In genomic region chr12:54958048-54958658, GRCh38 we compare ENCODE assay signal across 8 cellular contexts. TPM values are rescaled to one million over a fixed set of nuclear protein-coding genes. Genes with fewer than 3 reads are reported as not detected.
DNase-seq lines count a peak whose midpoint lies in the region; ATAC-seq, FAIRE-seq and TF ChIP-seq lines count a peak whose summit lies in the region.

No MANE protein-coding gene starts in this region.

- H3K9me2 ChIP-seq in Karpas-422 (replicated peaks; ENCODE audit: insufficient read depth, low read length): no peaks in the 10 kb centered on the region

- TF ChIP-seq CTCF in 22Rv1 (IDR thresholded peaks at IDR 0.05) (peak; percentile 80), adrenal gland (IDR thresholded peaks at IDR 0.05) (peak; percentile 47 to 81 (median 74)), heart right ventricle (IDR thresholded peaks at IDR 0.05) (peak; percentile 18 to 81 (median 70))

- H3K27me3 ChIP-seq in Karpas-422 (ENCODE audit: low read length) (no peaks in the 10 kb centered on the region), adrenal gland (peaks cover 6% of the 10 kb centered on the region), heart right ventricle (peaks cover 0 to 46% (median 9%) of the 10 kb centered on the region in 7 donors)

- TF ChIP-seq POLR2A in adrenal gland (IDR thresholded peaks at IDR 0.05): no peak

- intact Hi-C loops in adrenal gland (cut with DNase I): loop anchor here (5.0 to 10.0 kb wide), 4 partner anchors 103 to 361 kb away; partner anchors contain the start of gene MUCL1 (in 2 of the 2)
- intact Hi-C loops in heart right ventricle (cut with DNase I): loop anchor here in 9 of 10 donors (1.0 to 10.0 kb wide), 12 partner anchors 103 to 373 kb away; partner anchors contain the start of genes MUCL1 (in 3 of the 9) and PPP1R1A (in 1 of the 9)

- H3K4me2 ChIP-seq in Karpas-422 (ENCODE audit: low read depth, low read length, poor library complexity, severe bottlenecking): no peak overlapping the region

- 80 to 98% (median 94%) methylated on average over 3 of the region's 3 CpGs for WGBS in adrenal gland, 4 donors
- 93 to 99% methylated on average over 3 of the region's 3 CpGs for whole genome bisulfite sequencing in heart right ventricle, 2 donors

- no peak overlapping the region for H3K27ac ChIP-seq in 22Rv1
- no peak overlapping the region for H3K27ac ChIP-seq in Karpas-422 (ENCODE audit: low read length)
- no peak overlapping the region for H3K27ac ChIP-seq in adrenal gland
- H3K27ac ChIP-seq in heart right ventricle: no peak overlapping the region

- ATAC-seq in heart right ventricle (peak in 4 of 8 donors; percentile 42 to 61 (median 50)), HG02938 (IDR thresholded peaks at IDR 0.05; ENCODE audit: unreplicated experiment) (no peak)

- H3K4me1 ChIP-seq in Karpas-422 (ENCODE audit: low read length) (peaks cover 46% of the 10 kb centered on the region), adrenal gland (replicated peaks in 1 of 2) (no peaks in the 10 kb centered on the region), heart right ventricle (peaks cover 0 to 31% (median 0%) of the 10 kb centered on the region in 9 donors)

- H2AFZ ChIP-seq in Karpas-422 (ENCODE audit: low read length): no peak overlapping the region

- no peak overlapping the region for H3K4me3 ChIP-seq in Karpas-422 (ENCODE audit: low read length)
- no peak overlapping the region for H3K4me3 ChIP-seq in adrenal gland
- no peak overlapping the region for H3K4me3 ChIP-seq in heart right ventricle

- FAIRE-seq in RCC 7860 (lab: Jason Lieb, UNC): peak; percentile 38

- no peaks in the 10 kb centered on the region; the same call in none of the 2 replicates for H3K79me2 ChIP-seq in Karpas-422 (ENCODE audit: low read length)

- H3K9me3 ChIP-seq in Karpas-422 (ENCODE audit: low read length) (no peaks in the 10 kb centered on the region), adrenal gland (replicated peaks in 1 of 3) (no peaks in the 10 kb centered on the region), heart right ventricle (no peaks in the 10 kb centered on the region)

- DNase-seq in GDM1 (lab: John Stamatoyannopoulos, UW): peak; percentile 16
- DNase-seq in Karpas-422: peak; percentile 73
- peak; percentile 31 for DNase-seq in RCC 7860 (ENCODE audit: low spot score)
- peak; percentile 26 to 61 (median 54) for DNase-seq in adrenal gland
- peak in 1 of 2 donors; percentile 51 for DNase-seq in heart right ventricle
- peak; percentile 58 for DNase-seq in retina

- no peaks in the 10 kb centered on the region for H4K20me1 ChIP-seq in Karpas-422 (ENCODE audit: insufficient read depth, low read depth, low read length)

- H3K36me3 ChIP-seq in Karpas-422 (ENCODE audit: insufficient read depth, low read length): peaks cover 80% of the 10 kb centered on the region
- H3K36me3 ChIP-seq in adrenal gland (replicated peaks in 1 of 2): no peaks in the 10 kb centered on the region
- no peaks in the 10 kb centered on the region for H3K36me3 ChIP-seq in heart right ventricle

- H3K9ac ChIP-seq in Karpas-422 (ENCODE audit: low read length): no peak overlapping the region

RNA-seq across cellular contexts. Expression of gene TESPA1, which starts 26.4 kb away (rescaled TPM):
- 35.1 and 41.1 TPM in 2 replicates for total RNA-seq in Karpas-422 (2014; rRNA removed; shearing (Covaris generic); ENCODE audit: low replicate concordance)
- total RNA-seq in adrenal gland (1 to 10 TPM in 1 of 8 donors, under 1 TPM in 4, not detected in 3; 0.23 to 2.0 (median 0.57) TPM), heart right ventricle (1 to 10 TPM in 4 of 10 donors, under 1 TPM in 6; 0.17 to 1.4 (median 0.82) TPM)
- polyA plus RNA-seq in adrenal gland (under 1 TPM; 0.16 to 0.20 (median 0.16) TPM), heart right ventricle (under 1 TPM; 0.14 to 0.44 TPM)

Comparison
In these comparisons a context has a peak if more than half of its experiments do, and no peak if none do; other contexts are left out.
1. RNA of gene TESPA1, which starts 26.4 kb away (total RNA-seq): 35.1 to 41.1 TPM in Karpas-422; 0.17 to 1.4 TPM in heart right ventricle and 0.23 to 2.0 TPM in adrenal gland; every median in the first group is over 10 times any median in the second.
2. Peak in every context shown above with its lines, with median percentiles within 50 percentile points of each other: CTCF ChIP-seq.